ENCODE assay signal across 1 cellular context in genomic region chr14:30296956-30297405, GRCh38.
TF ChIP-seq lines count a peak whose summit lies in the region.

No MANE protein-coding gene starts in this region.

TF ChIP-seq in K562, 482 proteins besides CTCF, POLR2A, EP300 and RAD21 (continued from another document and continues in another):
- TF ChIP-seq SMAD3 (CRISPR knock-in tag; conservative IDR thresholded peaks at IDR 0.05) (no peak), FOXJ3 (CRISPR knock-in tag; IDR thresholded peaks at IDR 0.05) (no peak), RHOXF2B (CRISPR knock-in tag; conservative IDR thresholded peaks at IDR 0.05) (no peak), ARID2 (IDR thresholded peaks at IDR 0.05) (no peak), HBP1 (CRISPR knock-in tag; IDR thresholded peaks at IDR 0.05) (no peak), TCF3 (CRISPR knock-in tag; IDR thresholded peaks at IDR 0.05) (peak; percentile 45), EWSR1 (IDR thresholded peaks at IDR 0.05; ENCODE audit: borderline replicate concordance, low read depth, partially characterized antibody) (no peak), ZNF124 (CRISPR knock-in tag; IDR thresholded peaks at IDR 0.05) (no peak), ARID3B (CRISPR knock-in tag; IDR thresholded peaks at IDR 0.05; ENCODE audit: borderline replicate concordance) (no peak), FIP1L1 (IDR thresholded peaks at IDR 0.05; ENCODE audit: low read depth, low read length, poor library complexity, severe bottlenecking) (no peak), PATZ1 (CRISPR knock-in tag; IDR thresholded peaks at IDR 0.05; ENCODE audit: borderline replicate concordance) (no peak), NFXL1 (CRISPR knock-in tag; IDR thresholded peaks at IDR 0.05) (no peak), ZNF282 (CRISPR knock-in tag; IDR thresholded peaks at IDR 0.05) (no peak), SIN3A (IDR thresholded peaks at IDR 0.05; ENCODE audit: borderline replicate concordance in 2 of 2, control insufficient read depth in 1 of 2, low read depth in 2 of 2, low read length in 2 of 2) (peak in 1 of 2 experiments; percentile 51; a peak in 1 of 4 replicates), ARID4B (CRISPR knock-in tag; IDR thresholded peaks at IDR 0.05) (no peak), ZNF143 (CRISPR knock-in tag; IDR thresholded peaks at IDR 0.05) (no peak), ARHGAP35 (IDR thresholded peaks at IDR 0.05; ENCODE audit: partially characterized antibody) (peak; percentile 91), MXI1 (IDR thresholded peaks at IDR 0.05; ENCODE audit: low read depth, low read length) (no peak; the same call in 1 of the 2 replicates), RAD51 (IDR thresholded peaks at IDR 0.05; ENCODE audit: borderline replicate concordance, low read depth) (no peak), TEAD4 (IDR thresholded peaks at IDR 0.05; ENCODE audit: low read length) (no peak; the same call in 1 of the 2 replicates), TEAD4 (CRISPR knock-in tag; IDR thresholded peaks at IDR 0.05; ENCODE audit: borderline replicate concordance) (no peak), GMEB1 (CRISPR knock-in tag; IDR thresholded peaks at IDR 0.05) (no peak), KLF13 (tag; IDR thresholded peaks at IDR 0.05; ENCODE audit: borderline replicate concordance, low read depth) (no peak), E2F3 (CRISPR knock-in tag; IDR thresholded peaks at IDR 0.05) (no peak), SLC30A9 (CRISPR knock-in tag; IDR thresholded peaks at IDR 0.05) (no peak), SREBF2 (CRISPR knock-in tag; IDR thresholded peaks at IDR 0.05) (no peak), NFATC3 (IDR thresholded peaks at IDR 0.05) (0 out of 2 replicates have a peak, but pooled peaks have one; percentile 16), XRCC4 (IDR thresholded peaks at IDR 0.05; ENCODE audit: extremely low read depth, insufficient read depth, insufficient read length) (no peak), RBM34 (IDR thresholded peaks at IDR 0.05; ENCODE audit: borderline replicate concordance, insufficient read depth, low read length) (no peak), TAF15 (IDR thresholded peaks at IDR 0.05; ENCODE audit: low read depth, low read length) (no peak), U2AF1 (optimal IDR thresholded peaks at IDR 0.05; ENCODE audit: low read depth, low read length) (no peak), ZFP36 (IDR thresholded peaks at IDR 0.05; ENCODE audit: low read depth, low read length, partially characterized antibody) (no peak), HDAC1 (IDR thresholded peaks at IDR 0.05) (peak in 1 of 2 experiments; percentile 68; a peak in 2 of 4 replicates), ZNF75A (CRISPR knock-in tag; IDR thresholded peaks at IDR 0.05) (no peak), ZNF239 (CRISPR knock-in tag; IDR thresholded peaks at IDR 0.05) (no peak), PRMT5 (CRISPR knock-in tag; IDR thresholded peaks at IDR 0.05) (no peak), TARDBP (IDR thresholded peaks at IDR 0.05) (no peak), DPF2 (IDR thresholded peaks at IDR 0.05) (no peak), BCL6 (CRISPR knock-in tag; IDR thresholded peaks at IDR 0.05) (no peak), HSF4 (CRISPR knock-in tag; IDR thresholded peaks at IDR 0.05; ENCODE audit: borderline replicate concordance) (no peak), BRD9 (IDR thresholded peaks at IDR 0.05; ENCODE audit: low read depth, partially characterized antibody) (peak; percentile 91), GTF2F1 (IDR thresholded peaks at IDR 0.05; ENCODE audit: low read depth, low read length) (no peak), NKRF (IDR thresholded peaks at IDR 0.05; ENCODE audit: borderline replicate concordance) (no peak), THRA (IDR thresholded peaks at IDR 0.05) (no peak), CREB1 (IDR thresholded peaks at IDR 0.05) (no peak), CREB1 (CRISPR knock-in tag; IDR thresholded peaks at IDR 0.05) (no peak), YY1 (IDR thresholded peaks at IDR 0.05; ENCODE audit: borderline replicate concordance in 1 of 3, control insufficient read depth in 1 of 3, extremely low read depth in 1 of 3, insufficient read depth in 3 of 3, insufficient read length in 1 of 3, insufficient replicate concordance in 2 of 3, low read depth in 1 of 3, low read length in 2 of 3) (peak in 1 of 3 experiments; percentile 61), TCF15 (CRISPR knock-in tag; IDR thresholded peaks at IDR 0.05) (no peak), HDAC3 (IDR thresholded peaks at IDR 0.05; ENCODE audit: borderline replicate concordance, partially characterized antibody) (no peak), FOSL1 (tag; conservative IDR thresholded peaks at IDR 0.05) (no peak), CHD2 (IDR thresholded peaks at IDR 0.05; ENCODE audit: low read depth, low read length) (peak; percentile 98), HMG20B (CRISPR knock-in tag; IDR thresholded peaks at IDR 0.05) (no peak), KDM2B (CRISPR knock-in tag; IDR thresholded peaks at IDR 0.05) (no peak), CHCHD3 (CRISPR knock-in tag; IDR thresholded peaks at IDR 0.05) (no peak), ZFP30 (CRISPR knock-in tag; IDR thresholded peaks at IDR 0.05; ENCODE audit: borderline replicate concordance) (no peak), ZBED1 (IDR thresholded peaks at IDR 0.05) (no peak), ZNF134 (CRISPR knock-in tag; conservative IDR thresholded peaks at IDR 0.05) (no peak), MNT (conservative IDR thresholded peaks at IDR 0.05) (0 out of 4 replicates have a peak, but pooled peaks of 1 of the 2 experiments have one; percentile 33)
